24 cellular contexts compared by ENCODE assay signal in the genomic region with DNA sequence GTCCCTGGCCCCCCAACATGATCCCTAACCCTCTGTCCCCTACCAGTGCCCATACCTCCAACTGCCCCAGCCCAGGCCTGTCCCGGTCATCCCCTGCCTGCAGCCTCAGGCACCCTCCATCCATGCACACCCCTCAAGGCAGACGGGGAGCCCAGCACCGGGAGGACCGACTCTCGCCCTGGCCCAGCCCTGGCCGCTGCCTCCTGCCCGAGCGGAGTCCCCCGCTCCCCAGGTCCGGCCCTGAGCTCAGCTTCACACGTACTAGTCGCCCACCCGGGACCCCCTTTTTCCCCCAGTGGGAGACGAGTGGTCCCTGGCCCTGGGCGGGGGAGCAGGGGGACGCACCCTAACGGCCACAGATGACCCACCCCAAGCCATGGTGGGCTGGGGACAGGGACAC. TPM values are rescaled to one million over a fixed set of nuclear protein-coding genes. Genes with fewer than 3 reads are reported as not detected.
DNase-seq lines count a peak whose midpoint lies in the region; ATAC-seq and TF ChIP-seq lines count a peak whose summit lies in the region.
"Had no signal": no experiment of that assay in that cellular context is flagged by ENCODE, and none has a peak within 500 bp of the region (broad histone marks: within the 10 kb centered on the region; RNA-seq: fewer than 3 reads in every experiment).

No MANE protein-coding gene starts in this region.

- H3K27me3 ChIP-seq in heart left ventricle (no peaks in the 10 kb centered on the region), right cardiac atrium (ENCODE audit: control insufficient read depth, insufficient read depth) (no peaks in the 10 kb centered on the region), osteoblast (ENCODE audit: insufficient read depth, low read length) (no peaks in the 10 kb centered on the region), upper lobe of right lung (no peaks in the 10 kb centered on the region)
- H3K27me3 ChIP-seq: cardiac muscle cell, MG63, SJCRH30 had no signal

- peak in 2 of 5 donors; percentile 22 to 51 for DNase-seq in heart left ventricle
- DNase-seq in Right ventricle myocardium superior: no peak
- peak; percentile 15 to 63 (median 57) for DNase-seq in right cardiac atrium
- peak; percentile 81 for DNase-seq in osteoblast (ENCODE audit: insufficient read length, low spot score, missing footprints)
- no peak for DNase-seq in upper lobe of right lung
- DNase-seq in activated CD8-positive, alpha-beta T cell treated with anti-CD3 and anti-CD28 coated beads for 36 hours: no peak
- DNase-seq in activated T-helper 2 cell treated with anti-CD3 and anti-CD28 coated beads, Interferon-gamma antibody, Interleukin-2, Interleukin-4, amounts not matched to agents 10 μg/mL and 5 μg/mL and 100 μg/mL, durations not matched to agents 14 hours and 24 hours and 36 hours (ENCODE audit: low spot score): no peak
- no peak for DNase-seq in activated T-cell treated with anti-CD3 and anti-CD28 coated beads, Interleukin-2, amount 50 U/mL, for 24 hours
- DNase-seq: 8988T; activated CD4-positive, alpha-beta T cell treated with anti-CD3 and anti-CD28 coated beads, Interleukin-2, amount 10 ng/mL, durations not matched to agents 7 days and 5 days; activated CD8-positive, alpha-beta memory T cell treated with anti-CD3 and anti-CD28 coated beads, Interleukin-2, amount 50 U/mL, for 48 hours; activated gamma-delta T cell treated with Interleukin-2 at 50 U/mL for 16 hours; AML-193; amniotic stem cell; DMS79 treated with DMSO at 0.1 percent for 48 hours; GM23248; MG63; NCI-H748 treated with DMSO at 0.1 percent for 48 hours; occipital lobe; PC-3; SJCRH30; stimulated activated naive B cell treated with anti-CD40 and anti-IgM and Interleukin-4, amounts not matched to agents 10 μg/mL and 1 μg/mL and 100 μg/mL, for 72 hours had no signal

- 92 to 97% (median 94%) methylated on average over 15 to 17 of the region's 17 CpGs for WGBS in heart left ventricle, 4 donors
- WGBS in right cardiac atrium: 95% methylated on average over 17 of the region's 17 CpGs

- no peak overlapping the region for H3K4me2 ChIP-seq in osteoblast (ENCODE audit: insufficient read depth, low read length)

- no peak for TF ChIP-seq POLR2A in heart left ventricle (IDR thresholded peaks at IDR 0.05)

- no peak overlapping the region for H3K27ac Mint-ChIP-seq in activated CD8-positive, alpha-beta T cell treated with anti-CD3 and anti-CD28 coated beads for 36 hours
- H3K27ac Mint-ChIP-seq in activated T-helper 2 cell treated with anti-CD3 and anti-CD28 coated beads, Interferon-gamma antibody, Interleukin-2, Interleukin-4, amounts not matched to agents 10 μg/mL and 5 μg/mL and 100 μg/mL, durations not matched to agents 14 hours and 24 hours and 36 hours: no peak overlapping the region
- H3K27ac Mint-ChIP-seq in activated T-cell treated with anti-CD3 and anti-CD28 coated beads, Interleukin-2, amount 50 U/mL, for 24 hours: no peak overlapping the region
- H3K27ac Mint-ChIP-seq: activated CD4-positive, alpha-beta T cell treated with anti-CD3 and anti-CD28 coated beads, Interleukin-2, amount 10 ng/mL, durations not matched to agents 7 days and 5 days; stimulated activated naive B cell treated with anti-CD40 and anti-IgM and Interleukin-4, amounts not matched to agents 10 μg/mL and 1 μg/mL and 100 μg/mL, for 72 hours; type B pancreatic cell had no signal

- intact Hi-C loops in heart left ventricle (cut with DNase I): loop anchor here in 2 of 10 donors (5.0 kb wide), 2 partner anchors 42 to 97 kb away; no protein-coding TSS in a partner anchor
- intact Hi-C loops in Right ventricle myocardium superior (cut with DNase I): no loop called here
- intact Hi-C loops in right cardiac atrium (cut with DNase I): loop anchor here in 1 of 4 donors (10.0 kb wide), 1 partner anchor 75 kb away; no protein-coding TSS in a partner anchor
- intact Hi-C loops in upper lobe of right lung (cut with DNase I): no loop called here
- intact Hi-C loops in activated CD8-positive, alpha-beta T cell treated with anti-CD3 and anti-CD28 coated beads for 36 hours (cut with micrococcal nuclease): no loop called here
- intact Hi-C loops in activated T-helper 2 cell treated with anti-CD3 and anti-CD28 coated beads, Interferon-gamma antibody, Interleukin-2, Interleukin-4, amounts not matched to agents 10 μg/mL and 5 μg/mL and 100 μg/mL, durations not matched to agents 14 hours and 24 hours and 36 hours (cut with micrococcal nuclease): no loop called here

- H4K20me1 ChIP-seq in osteoblast (ENCODE audit: insufficient read depth, low read length): peaks cover 37% of the 10 kb centered on the region

- H3K27me3 Mint-ChIP-seq in activated CD8-positive, alpha-beta T cell treated with anti-CD3 and anti-CD28 coated beads for 36 hours: no peaks in the 10 kb centered on the region
- no peaks in the 10 kb centered on the region for H3K27me3 Mint-ChIP-seq in activated T-helper 2 cell treated with anti-CD3 and anti-CD28 coated beads, Interferon-gamma antibody, Interleukin-2, Interleukin-4, amounts not matched to agents 10 μg/mL and 5 μg/mL and 100 μg/mL, durations not matched to agents 14 hours and 24 hours and 36 hours (ENCODE audit: low read depth)
- no peaks in the 10 kb centered on the region for H3K27me3 Mint-ChIP-seq in activated T-cell treated with anti-CD3 and anti-CD28 coated beads, Interleukin-2, amount 50 U/mL, for 24 hours
- H3K27me3 Mint-ChIP-seq: activated CD4-positive, alpha-beta T cell treated with anti-CD3 and anti-CD28 coated beads, Interleukin-2, amount 10 ng/mL, durations not matched to agents 7 days and 5 days; type B pancreatic cell had no signal

- POLR2A ChIA-PET in activated CD8-positive, alpha-beta T cell treated with anti-CD3 and anti-CD28 coated beads for 36 hours (lab: Charles Lee): no interaction called here

- no peaks in the 10 kb centered on the region for H3K9me3 Mint-ChIP-seq in activated CD8-positive, alpha-beta T cell treated with anti-CD3 and anti-CD28 coated beads for 36 hours
- H3K9me3 Mint-ChIP-seq in activated T-helper 2 cell treated with anti-CD3 and anti-CD28 coated beads, Interferon-gamma antibody, Interleukin-2, Interleukin-4, amounts not matched to agents 10 μg/mL and 5 μg/mL and 100 μg/mL, durations not matched to agents 14 hours and 24 hours and 36 hours: no peaks in the 10 kb centered on the region
- H3K9me3 Mint-ChIP-seq in activated T-cell treated with anti-CD3 and anti-CD28 coated beads, Interleukin-2, amount 50 U/mL, for 24 hours: no peaks in the 10 kb centered on the region
- H3K9me3 Mint-ChIP-seq: activated CD4-positive, alpha-beta T cell treated with anti-CD3 and anti-CD28 coated beads, Interleukin-2, amount 10 ng/mL, durations not matched to agents 7 days and 5 days; stimulated activated naive B cell treated with anti-CD40 and anti-IgM and Interleukin-4, amounts not matched to agents 10 μg/mL and 1 μg/mL and 100 μg/mL, for 72 hours; type B pancreatic cell had no signal

- H3K4me3 ChIP-seq in heart left ventricle (no peak overlapping the region), right cardiac atrium (ENCODE audit: low read length) (no peak overlapping the region), osteoblast (ENCODE audit: insufficient read depth, low read length) (no peak overlapping the region), upper lobe of right lung (no peak overlapping the region)
- H3K4me3 ChIP-seq: cardiac muscle cell, GM23248, MG63, SJCRH30 had no signal

- CTCF ChIA-PET in activated CD8-positive, alpha-beta T cell treated with anti-CD3 and anti-CD28 coated beads for 36 hours (lab: Charles Lee): no interaction called here

- H3K4me1 Mint-ChIP-seq in activated CD8-positive, alpha-beta T cell treated with anti-CD3 and anti-CD28 coated beads for 36 hours (ENCODE audit: low read depth): no peaks in the 10 kb centered on the region
- H3K4me1 Mint-ChIP-seq in activated T-helper 2 cell treated with anti-CD3 and anti-CD28 coated beads, Interferon-gamma antibody, Interleukin-2, Interleukin-4, amounts not matched to agents 10 μg/mL and 5 μg/mL and 100 μg/mL, durations not matched to agents 14 hours and 24 hours and 36 hours (ENCODE audit: low read depth): no peaks in the 10 kb centered on the region
- H3K4me1 Mint-ChIP-seq in activated T-cell treated with anti-CD3 and anti-CD28 coated beads, Interleukin-2, amount 50 U/mL, for 24 hours (ENCODE audit: low read depth): no peaks in the 10 kb centered on the region
- H3K4me1 Mint-ChIP-seq: activated CD4-positive, alpha-beta T cell treated with anti-CD3 and anti-CD28 coated beads, Interleukin-2, amount 10 ng/mL, durations not matched to agents 7 days and 5 days; stimulated activated naive B cell treated with anti-CD40 and anti-IgM and Interleukin-4, amounts not matched to agents 10 μg/mL and 1 μg/mL and 100 μg/mL, for 72 hours had no signal

- ATAC-seq in heart left ventricle (no peak), Right ventricle myocardium superior (ENCODE audit: poor library complexity) (no peak), right cardiac atrium (no peak), upper lobe of right lung (no peak)
- no peak for ATAC-seq in activated CD8-positive, alpha-beta T cell treated with anti-CD3 and anti-CD28 coated beads for 36 hours
- ATAC-seq: PC-3; stimulated activated naive B cell treated with anti-CD40 and anti-IgM and Interleukin-4, amounts not matched to agents 10 μg/mL and 1 μg/mL and 100 μg/mL, for 72 hours had no signal

- H3K36me3 ChIP-seq in heart left ventricle (peaks cover 0 to 38% (median 23%) of the 10 kb centered on the region in 9 donors), osteoblast (ENCODE audit: insufficient read depth, low read length) (peaks cover 28% of the 10 kb centered on the region), upper lobe of right lung (peaks cover 26% of the 10 kb centered on the region)
- H3K36me3 ChIP-seq: cardiac muscle cell, SJCRH30 had no signal

- peaks cover 8 to 37% (median 23%) of the 10 kb centered on the region in 12 donors for H3K4me1 ChIP-seq in heart left ventricle
- peaks cover 5% of the 10 kb centered on the region for H3K4me1 ChIP-seq in right cardiac atrium (ENCODE audit: control insufficient read depth, insufficient read depth, low read length)
- peaks cover 7% of the 10 kb centered on the region for H3K4me1 ChIP-seq in osteoblast (ENCODE audit: insufficient read depth, low read length)
- H3K4me1 ChIP-seq in upper lobe of right lung: peaks cover 26% of the 10 kb centered on the region

- no peaks in the 10 kb centered on the region for H3K79me2 ChIP-seq in osteoblast (ENCODE audit: insufficient read depth, low read length)

- no peak overlapping the region for H2AFZ ChIP-seq in osteoblast (ENCODE audit: low read length)
- H2AFZ ChIP-seq: GM23248 had no signal

- no peak overlapping the region for H3K4me3 Mint-ChIP-seq in activated CD8-positive, alpha-beta T cell treated with anti-CD3 and anti-CD28 coated beads for 36 hours
- no peak overlapping the region for H3K4me3 Mint-ChIP-seq in activated T-helper 2 cell treated with anti-CD3 and anti-CD28 coated beads, Interferon-gamma antibody, Interleukin-2, Interleukin-4, amounts not matched to agents 10 μg/mL and 5 μg/mL and 100 μg/mL, durations not matched to agents 14 hours and 24 hours and 36 hours (ENCODE audit: low read depth)
- H3K4me3 Mint-ChIP-seq in activated T-cell treated with anti-CD3 and anti-CD28 coated beads, Interleukin-2, amount 50 U/mL, for 24 hours: no peak overlapping the region
- H3K4me3 Mint-ChIP-seq: activated CD4-positive, alpha-beta T cell treated with anti-CD3 and anti-CD28 coated beads, Interleukin-2, amount 10 ng/mL, durations not matched to agents 7 days and 5 days; stimulated activated naive B cell treated with anti-CD40 and anti-IgM and Interleukin-4, amounts not matched to agents 10 μg/mL and 1 μg/mL and 100 μg/mL, for 72 hours; type B pancreatic cell had no signal

- H3K9me3 ChIP-seq in heart left ventricle (no peaks in the 10 kb centered on the region), right cardiac atrium (ENCODE audit: control insufficient read depth, low read length) (no peaks in the 10 kb centered on the region), osteoblast (ENCODE audit: low read depth, low read length) (no peaks in the 10 kb centered on the region), upper lobe of right lung (no peaks in the 10 kb centered on the region)
- H3K9me3 ChIP-seq: MG63, SJCRH30 had no signal

- TF ChIP-seq CTCF in heart left ventricle (IDR thresholded peaks at IDR 0.05) (no peak), osteoblast (IDR thresholded peaks at IDR 0.05; ENCODE audit: extremely low read depth, low read depth, low read length) (no peak), upper lobe of right lung (IDR thresholded peaks at IDR 0.05) (no peak)
- no peak for TF ChIP-seq CTCF in activated CD8-positive, alpha-beta T cell treated with anti-CD3 and anti-CD28 coated beads for 36 hours (IDR thresholded peaks at IDR 0.05)

- H3K27ac ChIP-seq in heart left ventricle (peak overlapping the region in 7 of 12 donors; percentile 61 to 83 (median 77)), right cardiac atrium (ENCODE audit: low read length) (no peak overlapping the region), osteoblast (ENCODE audit: low read depth, low read length) (no peak overlapping the region), upper lobe of right lung (peak overlapping the region; percentile 75)
- H3K27ac ChIP-seq: cardiac muscle cell, GM23248, SJCRH30 had no signal

- H3K36me3 Mint-ChIP-seq in activated CD8-positive, alpha-beta T cell treated with anti-CD3 and anti-CD28 coated beads for 36 hours (ENCODE audit: low read depth): no peaks in the 10 kb centered on the region
- H3K36me3 Mint-ChIP-seq in activated T-helper 2 cell treated with anti-CD3 and anti-CD28 coated beads, Interferon-gamma antibody, Interleukin-2, Interleukin-4, amounts not matched to agents 10 μg/mL and 5 μg/mL and 100 μg/mL, durations not matched to agents 14 hours and 24 hours and 36 hours (ENCODE audit: low read depth): no peaks in the 10 kb centered on the region
- peaks cover 4% of the 10 kb centered on the region for H3K36me3 Mint-ChIP-seq in activated T-cell treated with anti-CD3 and anti-CD28 coated beads, Interleukin-2, amount 50 U/mL, for 24 hours (ENCODE audit: low read depth)
- H3K36me3 Mint-ChIP-seq: stimulated activated naive B cell treated with anti-CD40 and anti-IgM and Interleukin-4, amounts not matched to agents 10 μg/mL and 1 μg/mL and 100 μg/mL, for 72 hours; type B pancreatic cell had no signal

RNA-seq across cellular contexts. Expression of gene UBAC1, which starts 49.0 kb away (rescaled TPM):
- 100 to 1,000 TPM in 4 of 9 donors, 10 to 100 TPM in 5; 71.1 to 115 (median 87.6) TPM for total RNA-seq in heart left ventricle
- polyA plus RNA-seq in heart left ventricle: 100 to 1,000 TPM; 100 to 140 TPM
- 107 TPM for total RNA-seq in Right ventricle myocardium superior
- 10 to 100 TPM; 64.0 to 88.7 (median 76.2) TPM for total RNA-seq in right cardiac atrium
- 83.3 TPM for polyA plus RNA-seq in right cardiac atrium
- total RNA-seq in osteoblast: 29.0 and 32.1 TPM in 2 replicates
- total RNA-seq in upper lobe of right lung: 30.1 TPM
- total RNA-seq in activated CD8-positive, alpha-beta T cell treated with anti-CD3 and anti-CD28 coated beads for 36 hours: 10 to 100 TPM; 32.4 to 34.3 TPM
- 42.3 and 47.2 TPM in 2 replicates for total RNA-seq in activated T-helper 2 cell treated with anti-CD3 and anti-CD28 coated beads, Interferon-gamma antibody, Interleukin-2, Interleukin-4, amounts not matched to agents 10 μg/mL and 5 μg/mL and 100 μg/mL, durations not matched to agents 14 hours and 24 hours and 36 hours

Comparison
In these comparisons a context has a peak if more than half of its experiments do, and no peak if none do; other contexts are left out.
1. DNase-seq: peak in right cardiac atrium (3 of 3) and osteoblast (single experiment); none in Right ventricle myocardium superior (single experiment), upper lobe of right lung (single experiment), activated CD8-positive, alpha-beta T cell treated with anti-CD3 and anti-CD28 coated beads for 36 hours (single experiment), activated T-helper 2 cell treated with anti-CD3 and anti-CD28 coated beads, Interferon-gamma antibody, Interleukin-2, Interleukin-4, amounts not matched to agents 10 μg/mL and 5 μg/mL and 100 μg/mL, durations not matched to agents 14 hours and 24 hours and 36 hours (single experiment) and activated T-cell treated with anti-CD3 and anti-CD28 coated beads, Interleukin-2, amount 50 U/mL, for 24 hours (single experiment).
2. H3K27ac ChIP-seq: peak in heart left ventricle (7 of 12) and upper lobe of right lung (single experiment); none in right cardiac atrium (single experiment) and osteoblast (single experiment).